8 cellular contexts compared by ENCODE assay signal in genomic region chr19:35740108-35740422, GRCh38. TPM values are rescaled to one million over a fixed set of nuclear protein-coding genes. Genes with fewer than 3 reads are reported as not detected.
DNase-seq lines count a peak whose midpoint lies in the region; ATAC-seq and TF ChIP-seq lines count a peak whose summit lies in the region.

No MANE protein-coding gene starts in this region.

- peaks cover 29% of the 10 kb centered on the region for H3K36me3 ChIP-seq in BJ (ENCODE audit: control insufficient read depth, insufficient read depth, low read length)
- peaks cover 22% of the 10 kb centered on the region for H3K36me3 ChIP-seq in iPS-18a (ENCODE audit: control insufficient read depth, low read depth, low read length)
- H3K36me3 ChIP-seq in suprapubic skin, result peaks cover 38% of the 10 kb centered on the region

- H3K4me3 ChIP-seq in BJ (ENCODE audit: low read depth, low read length) (peak overlapping the region; percentile 53), iPS-18a (ENCODE audit: low read length) (peak overlapping the region; percentile 58), suprapubic skin (peak overlapping the region; percentile 69)

- DNase-seq in BJ (ENCODE audit: low read depth) (no peak), suprapubic skin (ENCODE audit: low spot score in 2 of 2) (no peak), NCI-H146 (lab: John Stamatoyannopoulos, UW) (no peak), activated gamma-delta T cell (lab: John Stamatoyannopoulos, UW) (no peak)
- DNase-seq in stimulated activated CD4-positive, alpha-beta T cell treated with anti-CD3 and anti-CD28 coated beads, Interleukin-2, amount 100 ng/mL, for 48 hours, result no peak

- POLR2A ChIA-PET in BJ (lab: Charles Lee), result interaction anchor here (0.6 kb wide), 1 partner anchor 10 kb away, joined by 4 read pairs; no protein-coding TSS in a partner anchor

- peak overlapping the region; percentile 6 for H3K9ac ChIP-seq in iPS-18a (ENCODE audit: low read length)

- WGBS in suprapubic skin, result 2% methylated on average over 7 of the region's 16 CpGs

- H3K9me3 ChIP-seq in iPS-18a (ENCODE audit: control insufficient read depth, low read depth, low read length) (no peaks in the 10 kb centered on the region), suprapubic skin (no peaks in the 10 kb centered on the region)

- no peaks in the 10 kb centered on the region for H3K27me3 ChIP-seq in BJ (ENCODE audit: control insufficient read depth, insufficient read depth, low read length)
- H3K27me3 ChIP-seq in iPS-18a (ENCODE audit: control insufficient read depth, insufficient read depth, low read length), result no peaks in the 10 kb centered on the region
- no peaks in the 10 kb centered on the region for H3K27me3 ChIP-seq in suprapubic skin

- TF ChIP-seq CTCF in BJ (IDR thresholded peaks at IDR 0.05; ENCODE audit: insufficient read depth, low read depth, low read length) (no peak), VCaP (conservative IDR thresholded peaks at IDR 0.05) (no peak), suprapubic skin (IDR thresholded peaks at IDR 0.05) (no peak)

- peak; percentile 14 for ATAC-seq in GM21825 (IDR thresholded peaks at IDR 0.05; ENCODE audit: unreplicated experiment)

- CTCF ChIA-PET in BJ (lab: Yijun Ruan, JAX), result interaction anchor here (0.6 to 1.3 kb wide), 5 partner anchors 8 to 84 kb away, joined by 3 to 6 read pairs (median 4); no protein-coding TSS in a partner anchor

- no peak for TF ChIP-seq EP300 in suprapubic skin (IDR thresholded peaks at IDR 0.05)

- peaks cover 5% of the 10 kb centered on the region for H3K4me1 ChIP-seq in iPS-18a (ENCODE audit: control insufficient read depth, low read depth, low read length)
- H3K4me1 ChIP-seq in suprapubic skin, result peaks cover 28% of the 10 kb centered on the region

- peak overlapping the region; percentile 85 for H3K27ac ChIP-seq in VCaP
- H3K27ac ChIP-seq in iPS-18a (ENCODE audit: low read length), result no peak overlapping the region
- H3K27ac ChIP-seq in suprapubic skin, result peak overlapping the region; percentile 79

- no peak for TF ChIP-seq POLR2A in suprapubic skin (IDR thresholded peaks at IDR 0.05)

RNA-seq across cellular contexts. Expression of gene IGFLR1, which starts 2.2 kb away (rescaled TPM):
- polyA plus RNA-seq in BJ (2011; rRNA removed), result 1.1 and 1.9 TPM in 2 replicates
- polyA minus RNA-seq in BJ (2011; rRNA and poly(A)+ RNA removed), result 0.15 and 2.1 TPM in 2 replicates
- total RNA-seq in suprapubic skin, result 1 to 10 TPM; 3.3 to 8.5 (median 6.9) TPM

RNA-seq across cellular contexts. Expression of gene U2AF1L4, which starts 5.2 kb away (rescaled TPM):
- 18.3 and 20.3 TPM in 2 replicates for polyA plus RNA-seq in BJ (2011; rRNA removed)
- polyA minus RNA-seq in BJ (2011; rRNA and poly(A)+ RNA removed), result 6.8 and 12.8 TPM in 2 replicates
- total RNA-seq in suprapubic skin, result 10 to 100 TPM; 18.8 to 45.5 (median 21.9) TPM

RNA-seq across cellular contexts. Expression of gene PSENEN, which starts 5.4 kb away (rescaled TPM):
- 65.4 and 76.2 TPM in 2 replicates for polyA plus RNA-seq in BJ (2011; rRNA removed)
- 19.0 and 28.4 TPM in 2 replicates for polyA minus RNA-seq in BJ (2011; rRNA and poly(A)+ RNA removed)
- total RNA-seq in suprapubic skin, result 10 to 100 TPM; 27.1 to 57.2 (median 42.4) TPM

RNA-seq across cellular contexts. Expression of gene LIN37, which starts 8.3 kb away (rescaled TPM):
- 8.9 and 15.0 TPM in 2 replicates for polyA plus RNA-seq in BJ (2011; rRNA removed)
- polyA minus RNA-seq in BJ (2011; rRNA and poly(A)+ RNA removed), result 19.5 and 22.4 TPM in 2 replicates
- total RNA-seq in suprapubic skin, result 10 to 100 TPM; 11.0 to 21.5 (median 20.0) TPM

RNA-seq across cellular contexts. Expression of gene HSPB6, which starts 16.8 kb away (rescaled TPM):
- 21.0 and 27.2 TPM in 2 replicates for polyA plus RNA-seq in BJ (2011; rRNA removed)
- polyA minus RNA-seq in BJ (2011; rRNA and poly(A)+ RNA removed), result 28.7 and 58.4 TPM in 2 replicates
- 10 to 100 TPM in 1 of 4 donors, 1 to 10 TPM in 3; 4.1 to 13.4 (median 5.5) TPM for total RNA-seq in suprapubic skin
